ENCODE assay signal across 8 cellular contexts in genomic region chr5:140548791-140549190, GRCh38. TPM values are rescaled to one million over a fixed set of nuclear protein-coding genes. Genes with fewer than 3 reads are reported as not detected.
A peak's percentile ranks its signal among the peaks of the same experiment; 100 is the strongest.
DNase-seq lines count a peak whose midpoint lies in the region; ATAC-seq and TF ChIP-seq lines count a peak whose summit lies in the region.

No MANE protein-coding gene starts in this region.

- peaks cover 54 to 77% (median 68%) of the 10 kb centered on the region in 11 experiments for H3K36me3 ChIP-seq in BLaER1 treated with 17β-estradiol and CSF1 and Interleukin-3, amounts not matched to agents 10 nM and 100 nM
- H3K36me3 ChIP-seq in Karpas-422 (ENCODE audit: insufficient read depth, low read length) = peaks cover 48% of the 10 kb centered on the region
- peaks cover 36% of the 10 kb centered on the region for H3K36me3 ChIP-seq in effector memory CD4-positive, alpha-beta T cell (ENCODE audit: control insufficient read depth, insufficient read depth, low read length)

- DNase-seq in Karpas-422 (no peak), osteocyte (ENCODE audit: extremely low spot score, unreplicated experiment) (peak; percentile 54), GM13977 (ENCODE audit: low spot score) (no peak), MV-4-11 (lab: John Stamatoyannopoulos, UW) (no peak)
- DNase-seq in effector memory CD4-positive, alpha-beta T cell = no peak

- H3K4me3 Mint-ChIP-seq in osteocyte (ENCODE audit: unreplicated experiment) = peak overlapping the region; percentile 74

- peak overlapping the region; percentile 93 for H3K27ac Mint-ChIP-seq in osteocyte (ENCODE audit: unreplicated experiment)

- no peaks in the 10 kb centered on the region for H3K9me2 ChIP-seq in Karpas-422 (replicated peaks; ENCODE audit: insufficient read depth, low read length)

- H3K27me3 Mint-ChIP-seq in osteocyte (ENCODE audit: unreplicated experiment) = no peaks in the 10 kb centered on the region

- TF ChIP-seq CTCF in osteocyte (IDR thresholded peaks at IDR 0.05) = no peak
- TF ChIP-seq CTCF in GM13977 (IDR thresholded peaks at IDR 0.05; ENCODE audit: extremely low read depth, insufficient read depth, missing control alignments) = no peak

- no peaks in the 10 kb centered on the region for H3K9me3 Mint-ChIP-seq in osteocyte (ENCODE audit: unreplicated experiment)

- H3K9ac ChIP-seq in BLaER1 treated with 17β-estradiol and CSF1 and Interleukin-3, amounts not matched to agents 10 nM and 100 nM = peak overlapping the region; percentile 76 to 90 (median 80)
- H3K9ac ChIP-seq in Karpas-422 (ENCODE audit: low read length) = peak overlapping the region; percentile 72

- H4K20me1 ChIP-seq in BLaER1 treated with 17β-estradiol and CSF1 and Interleukin-3, amounts not matched to agents 10 nM and 100 nM = peaks cover 0 to 62% (median 0%) of the 10 kb centered on the region in 11 experiments; a peak in 10 of 22 replicates
- H4K20me1 ChIP-seq in Karpas-422 (ENCODE audit: insufficient read depth, low read depth, low read length) = no peaks in the 10 kb centered on the region

- H3K9me3 ChIP-seq in BLaER1 treated with 17β-estradiol and CSF1 and Interleukin-3, amounts not matched to agents 10 nM and 100 nM (replicated peaks in 1 of 11) = no peaks in the 10 kb centered on the region
- H3K9me3 ChIP-seq in Karpas-422 (ENCODE audit: low read length) = no peaks in the 10 kb centered on the region
- H3K9me3 ChIP-seq in effector memory CD4-positive, alpha-beta T cell (ENCODE audit: control insufficient read depth, low read length) = no peaks in the 10 kb centered on the region

- peak overlapping the region; percentile 80 to 92 (median 88) for H3K27ac ChIP-seq in BLaER1 treated with 17β-estradiol and CSF1 and Interleukin-3, amounts not matched to agents 10 nM and 100 nM
- H3K27ac ChIP-seq in Karpas-422 (ENCODE audit: low read length) = peak overlapping the region; percentile 48; the same call in 1 of the 2 replicates
- peak overlapping the region; percentile 83 for H3K27ac ChIP-seq in effector memory CD4-positive, alpha-beta T cell (ENCODE audit: insufficient read depth, low read length, poor library complexity, severe bottlenecking)

- in situ Hi-C loops in GM13977 (cut with MboI; ENCODE audit: low pct_unique_long_range_greater_than_20kb, low sequenced_read_pairs, unreplicated experiment) = no loop called here

- H3K79me2 ChIP-seq in Karpas-422 (ENCODE audit: low read length) = peaks cover 40% of the 10 kb centered on the region

- H3K4me3 ChIP-seq in BLaER1 treated with 17β-estradiol and CSF1 and Interleukin-3, amounts not matched to agents 10 nM and 100 nM = peak overlapping the region in 7 of 10 experiments; percentile 45 to 65 (median 53); a peak in 13 of 20 replicates
- no peak overlapping the region for H3K4me3 ChIP-seq in Karpas-422 (ENCODE audit: low read length)
- no peak overlapping the region for H3K4me3 ChIP-seq in effector memory CD4-positive, alpha-beta T cell (ENCODE audit: insufficient read depth, low read depth, low read length, poor library complexity, severe bottlenecking)

- peak overlapping the region; percentile 86 to 98 (median 92) for H3K4me2 ChIP-seq in BLaER1 treated with 17β-estradiol and CSF1 and Interleukin-3, amounts not matched to agents 10 nM and 100 nM
- H3K4me2 ChIP-seq in Karpas-422 (ENCODE audit: low read depth, low read length, poor library complexity, severe bottlenecking) = no peak overlapping the region

- no peaks in the 10 kb centered on the region for H3K27me3 ChIP-seq in BLaER1 treated with 17β-estradiol and CSF1 and Interleukin-3, amounts not matched to agents 10 nM and 100 nM
- H3K27me3 ChIP-seq in Karpas-422 (ENCODE audit: low read length) = no peaks in the 10 kb centered on the region
- no peaks in the 10 kb centered on the region for H3K27me3 ChIP-seq in effector memory CD4-positive, alpha-beta T cell (replicated peaks; ENCODE audit: control insufficient read depth, insufficient read depth, low read length, poor library complexity, severe bottlenecking)

- H3K36me3 Mint-ChIP-seq in osteocyte (ENCODE audit: unreplicated experiment) = peaks cover 38% of the 10 kb centered on the region

- no peak overlapping the region for H2AFZ ChIP-seq in Karpas-422 (ENCODE audit: low read length)

- H3K4me1 ChIP-seq in BLaER1 treated with 17β-estradiol and CSF1 and Interleukin-3, amounts not matched to agents 10 nM and 100 nM = peaks cover 42 to 83% (median 67%) of the 10 kb centered on the region in 10 experiments
- H3K4me1 ChIP-seq in Karpas-422 (ENCODE audit: low read length) = peaks cover 28% of the 10 kb centered on the region
- H3K4me1 ChIP-seq in effector memory CD4-positive, alpha-beta T cell (ENCODE audit: control insufficient read depth, insufficient read depth, low read length, poor library complexity, severe bottlenecking) = peaks cover 23% of the 10 kb centered on the region

- H3K4me1 Mint-ChIP-seq in osteocyte (ENCODE audit: unreplicated experiment) = peaks cover 37% of the 10 kb centered on the region

- no peak for ATAC-seq in GM21423 (IDR thresholded peaks at IDR 0.05; ENCODE audit: unreplicated experiment)
- no peak for ATAC-seq in activated CD4-positive, CD25-positive, alpha-beta regulatory T cell treated with anti-CD3 and anti-CD28 coated beads, Interleukin-2, amount 50 U/mL, for 24 hours

RNA-seq across cellular contexts. Expression of gene EIF4EBP3, which starts 1.3 kb away (rescaled TPM):
- 7.3 and 12.2 TPM in 2 replicates for total RNA-seq in Karpas-422 (2014; rRNA removed; shearing (Covaris generic); ENCODE audit: low replicate concordance)
- 13.2 and 14.7 TPM in 2 replicates for total RNA-seq in osteocyte

RNA-seq across cellular contexts. Expression of gene SRA1, which starts 8.5 kb away (rescaled TPM):
- total RNA-seq in Karpas-422 (2014; rRNA removed; shearing (Covaris generic); ENCODE audit: low replicate concordance) = 27.1 and 45.7 TPM in 2 replicates
- 41.9 and 43.7 TPM in 2 replicates for total RNA-seq in osteocyte

RNA-seq across cellular contexts. Expression of gene APBB3, which starts 15.6 kb away (rescaled TPM):
- 33.2 and 42.2 TPM in 2 replicates for total RNA-seq in Karpas-422 (2014; rRNA removed; shearing (Covaris generic); ENCODE audit: low replicate concordance)
- total RNA-seq in osteocyte = 62.3 and 70.7 TPM in 2 replicates

RNA-seq across cellular contexts. Expression of gene SLC35A4, which starts 15.8 kb away (rescaled TPM):
- total RNA-seq in Karpas-422 (2014; rRNA removed; shearing (Covaris generic); ENCODE audit: low replicate concordance) = 19.0 and 33.5 TPM in 2 replicates
- total RNA-seq in osteocyte = 79.6 and 80.9 TPM in 2 replicates

Comparison
In these comparisons a context has a peak if more than half of its experiments do, and no peak if none do; other contexts are left out.
1. H3K4me3 ChIP-seq: peak in BLaER1 treated with 17β-estradiol and CSF1 and Interleukin-3, amounts not matched to agents 10 nM and 100 nM (7 of 10); none in Karpas-422 (single experiment) and effector memory CD4-positive, alpha-beta T cell (single experiment).
2. Peak in every context shown above with its lines, with median percentiles within 50 percentile points of each other: H3K27ac ChIP-seq.